Comparison of ENCODE assay signal across 1 cellular context in the genomic region with DNA sequence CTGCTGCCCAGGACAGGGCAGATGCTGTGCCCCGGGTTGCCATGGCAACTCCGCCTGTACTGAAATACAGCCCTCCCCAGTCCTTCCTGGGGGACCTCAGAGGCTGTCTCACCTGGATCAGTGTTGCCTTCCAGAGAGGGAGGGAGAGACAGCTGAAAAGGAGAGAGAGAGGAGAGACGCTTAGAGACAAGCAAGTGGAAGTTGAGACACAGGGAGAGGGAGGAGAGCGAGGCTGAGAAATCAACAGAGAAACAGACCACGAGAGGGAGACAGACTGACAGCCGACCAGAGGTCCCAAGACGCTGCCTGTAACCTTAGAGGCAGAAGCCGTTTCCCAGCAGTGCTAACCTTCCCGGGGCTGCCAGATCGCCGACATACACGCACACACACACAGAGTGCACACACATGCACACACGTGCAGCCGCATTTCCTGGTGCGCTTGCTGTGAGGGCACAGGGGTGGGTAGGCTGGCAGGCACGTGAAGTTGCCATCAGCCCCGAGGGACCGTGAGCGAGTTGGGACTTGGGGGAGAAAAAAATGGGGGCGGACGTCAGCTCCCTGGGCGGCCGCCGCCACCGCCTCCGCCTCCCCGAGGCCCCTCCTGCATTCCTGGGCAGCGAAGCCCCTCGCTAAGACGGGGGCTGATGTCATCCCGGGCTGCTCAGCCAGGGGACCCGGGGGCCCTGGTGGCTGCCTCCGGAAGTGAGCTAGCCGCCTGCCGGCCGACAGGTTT.
TF ChIP-seq lines count a peak whose summit lies in the region.

No MANE protein-coding gene starts in this region.

TF ChIP-seq in HEK293, 187 proteins besides CTCF, POLR2A, EP300 and RAD21 (continued from another document and continues in another):
- TF ChIP-seq, protein P1, sequence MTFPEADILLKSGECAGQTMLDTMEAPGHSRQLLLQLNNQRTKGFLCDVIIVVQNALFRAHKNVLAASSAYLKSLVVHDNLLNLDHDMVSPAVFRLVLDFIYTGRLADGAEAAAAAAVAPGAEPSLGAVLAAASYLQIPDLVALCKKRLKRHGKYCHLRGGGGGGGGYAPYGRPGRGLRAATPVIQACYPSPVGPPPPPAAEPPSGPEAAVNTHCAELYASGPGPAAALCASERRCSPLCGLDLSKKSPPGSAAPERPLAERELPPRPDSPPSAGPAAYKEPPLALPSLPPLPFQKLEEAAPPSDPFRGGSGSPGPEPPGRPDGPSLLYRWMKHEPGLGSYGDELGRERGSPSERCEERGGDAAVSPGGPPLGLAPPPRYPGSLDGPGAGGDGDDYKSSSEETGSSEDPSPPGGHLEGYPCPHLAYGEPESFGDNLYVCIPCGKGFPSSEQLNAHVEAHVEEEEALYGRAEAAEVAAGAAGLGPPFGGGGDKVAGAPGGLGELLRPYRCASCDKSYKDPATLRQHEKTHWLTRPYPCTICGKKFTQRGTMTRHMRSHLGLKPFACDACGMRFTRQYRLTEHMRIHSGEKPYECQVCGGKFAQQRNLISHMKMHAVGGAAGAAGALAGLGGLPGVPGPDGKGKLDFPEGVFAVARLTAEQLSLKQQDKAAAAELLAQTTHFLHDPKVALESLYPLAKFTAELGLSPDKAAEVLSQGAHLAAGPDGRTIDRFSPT (tag by site-specific recombination; IDR thresholded peaks at IDR 0.05) = peak; percentile 93
- TF ChIP-seq OVOL3 (tag by site-specific recombination; IDR thresholded peaks at IDR 0.05) = no peak
- TF ChIP-seq ZNF366 (tag by site-specific recombination; conservative IDR thresholded peaks at IDR 0.05) = peak; percentile 84
- TF ChIP-seq ZNF561 (tag by site-specific recombination; IDR thresholded peaks at IDR 0.05; ENCODE audit: borderline replicate concordance) = no peak
- TF ChIP-seq ZNF530 (tag by site-specific recombination; IDR thresholded peaks at IDR 0.05; ENCODE audit: low read depth) = no peak
- TF ChIP-seq, protein P2, sequence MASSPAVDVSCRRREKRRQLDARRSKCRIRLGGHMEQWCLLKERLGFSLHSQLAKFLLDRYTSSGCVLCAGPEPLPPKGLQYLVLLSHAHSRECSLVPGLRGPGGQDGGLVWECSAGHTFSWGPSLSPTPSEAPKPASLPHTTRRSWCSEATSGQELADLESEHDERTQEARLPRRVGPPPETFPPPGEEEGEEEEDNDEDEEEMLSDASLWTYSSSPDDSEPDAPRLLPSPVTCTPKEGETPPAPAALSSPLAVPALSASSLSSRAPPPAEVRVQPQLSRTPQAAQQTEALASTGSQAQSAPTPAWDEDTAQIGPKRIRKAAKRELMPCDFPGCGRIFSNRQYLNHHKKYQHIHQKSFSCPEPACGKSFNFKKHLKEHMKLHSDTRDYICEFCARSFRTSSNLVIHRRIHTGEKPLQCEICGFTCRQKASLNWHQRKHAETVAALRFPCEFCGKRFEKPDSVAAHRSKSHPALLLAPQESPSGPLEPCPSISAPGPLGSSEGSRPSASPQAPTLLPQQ (tag by site-specific recombination; IDR thresholded peaks at IDR 0.05) = peak; percentile 79; the same call in 1 of the 2 replicates
- no peak for TF ChIP-seq ZNF701 (tag by site-specific recombination; IDR thresholded peaks at IDR 0.05)
- TF ChIP-seq, protein P3, sequence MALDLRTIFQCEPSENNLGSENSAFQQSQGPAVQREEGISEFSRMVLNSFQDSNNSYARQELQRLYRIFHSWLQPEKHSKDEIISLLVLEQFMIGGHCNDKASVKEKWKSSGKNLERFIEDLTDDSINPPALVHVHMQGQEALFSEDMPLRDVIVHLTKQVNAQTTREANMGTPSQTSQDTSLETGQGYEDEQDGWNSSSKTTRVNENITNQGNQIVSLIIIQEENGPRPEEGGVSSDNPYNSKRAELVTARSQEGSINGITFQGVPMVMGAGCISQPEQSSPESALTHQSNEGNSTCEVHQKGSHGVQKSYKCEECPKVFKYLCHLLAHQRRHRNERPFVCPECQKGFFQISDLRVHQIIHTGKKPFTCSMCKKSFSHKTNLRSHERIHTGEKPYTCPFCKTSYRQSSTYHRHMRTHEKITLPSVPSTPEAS (tag by site-specific recombination; IDR thresholded peaks at IDR 0.05) = peak; percentile 99
- peak; percentile 75 for TF ChIP-seq SP3 (tag by site-specific recombination; IDR thresholded peaks at IDR 0.05)
- no peak for TF ChIP-seq ZNF292 (tag by site-specific recombination; IDR thresholded peaks at IDR 0.05; ENCODE audit: borderline replicate concordance, low read depth)
- TF ChIP-seq, protein P4, sequence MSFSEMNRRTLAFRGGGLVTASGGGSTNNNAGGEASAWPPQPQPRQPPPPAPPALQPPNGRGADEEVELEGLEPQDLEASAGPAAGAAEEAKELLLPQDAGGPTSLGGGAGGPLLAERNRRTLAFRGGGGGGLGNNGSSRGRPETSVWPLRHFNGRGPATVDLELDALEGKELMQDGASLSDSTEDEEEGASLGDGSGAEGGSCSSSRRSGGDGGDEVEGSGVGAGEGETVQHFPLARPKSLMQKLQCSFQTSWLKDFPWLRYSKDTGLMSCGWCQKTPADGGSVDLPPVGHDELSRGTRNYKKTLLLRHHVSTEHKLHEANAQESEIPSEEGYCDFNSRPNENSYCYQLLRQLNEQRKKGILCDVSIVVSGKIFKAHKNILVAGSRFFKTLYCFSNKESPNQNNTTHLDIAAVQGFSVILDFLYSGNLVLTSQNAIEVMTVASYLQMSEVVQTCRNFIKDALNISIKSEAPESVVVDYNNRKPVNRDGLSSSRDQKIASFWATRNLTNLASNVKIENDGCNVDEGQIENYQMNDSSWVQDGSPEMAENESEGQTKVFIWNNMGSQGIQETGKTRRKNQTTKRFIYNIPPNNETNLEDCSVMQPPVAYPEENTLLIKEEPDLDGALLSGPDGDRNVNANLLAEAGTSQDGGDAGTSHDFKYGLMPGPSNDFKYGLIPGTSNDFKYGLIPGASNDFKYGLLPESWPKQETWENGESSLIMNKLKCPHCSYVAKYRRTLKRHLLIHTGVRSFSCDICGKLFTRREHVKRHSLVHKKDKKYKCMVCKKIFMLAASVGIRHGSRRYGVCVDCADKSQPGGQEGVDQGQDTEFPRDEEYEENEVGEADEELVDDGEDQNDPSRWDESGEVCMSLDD (tag by site-specific recombination; IDR thresholded peaks at IDR 0.05) = peak; percentile 55
- no peak for TF ChIP-seq ZBTB7A (tag by site-specific recombination; IDR thresholded peaks at IDR 0.05; ENCODE audit: low read depth)
- TF ChIP-seq ZNF596 (tag by site-specific recombination; IDR thresholded peaks at IDR 0.05) = peak; percentile 86
- TF ChIP-seq ZNF114 (tag by site-specific recombination; IDR thresholded peaks at IDR 0.05) = no peak
- no peak for TF ChIP-seq ZFP3 (tag by site-specific recombination; IDR thresholded peaks at IDR 0.05; ENCODE audit: low read depth)
- TF ChIP-seq ZNF169 (tag by site-specific recombination; IDR thresholded peaks at IDR 0.05) = peak; percentile 75; the same call in 1 of the 2 replicates
- 0 out of 2 replicates have a peak, but pooled peaks have one; percentile 35 for TF ChIP-seq REPIN1 (tag by site-specific recombination; IDR thresholded peaks at IDR 0.05; ENCODE audit: low read depth)
- peak; percentile 67 for TF ChIP-seq ZFP69B (tag by site-specific recombination; IDR thresholded peaks at IDR 0.05)
- TF ChIP-seq ZNF660 (tag by site-specific recombination; IDR thresholded peaks at IDR 0.05) = peak; percentile 38
- peak; percentile 43; the same call in 1 of the 2 replicates for TF ChIP-seq ZNF777 (tag by site-specific recombination; IDR thresholded peaks at IDR 0.05; ENCODE audit: borderline replicate concordance)
- no peak for TF ChIP-seq ZNF248 (tag by site-specific recombination; IDR thresholded peaks at IDR 0.05)
- TF ChIP-seq, protein P5, sequence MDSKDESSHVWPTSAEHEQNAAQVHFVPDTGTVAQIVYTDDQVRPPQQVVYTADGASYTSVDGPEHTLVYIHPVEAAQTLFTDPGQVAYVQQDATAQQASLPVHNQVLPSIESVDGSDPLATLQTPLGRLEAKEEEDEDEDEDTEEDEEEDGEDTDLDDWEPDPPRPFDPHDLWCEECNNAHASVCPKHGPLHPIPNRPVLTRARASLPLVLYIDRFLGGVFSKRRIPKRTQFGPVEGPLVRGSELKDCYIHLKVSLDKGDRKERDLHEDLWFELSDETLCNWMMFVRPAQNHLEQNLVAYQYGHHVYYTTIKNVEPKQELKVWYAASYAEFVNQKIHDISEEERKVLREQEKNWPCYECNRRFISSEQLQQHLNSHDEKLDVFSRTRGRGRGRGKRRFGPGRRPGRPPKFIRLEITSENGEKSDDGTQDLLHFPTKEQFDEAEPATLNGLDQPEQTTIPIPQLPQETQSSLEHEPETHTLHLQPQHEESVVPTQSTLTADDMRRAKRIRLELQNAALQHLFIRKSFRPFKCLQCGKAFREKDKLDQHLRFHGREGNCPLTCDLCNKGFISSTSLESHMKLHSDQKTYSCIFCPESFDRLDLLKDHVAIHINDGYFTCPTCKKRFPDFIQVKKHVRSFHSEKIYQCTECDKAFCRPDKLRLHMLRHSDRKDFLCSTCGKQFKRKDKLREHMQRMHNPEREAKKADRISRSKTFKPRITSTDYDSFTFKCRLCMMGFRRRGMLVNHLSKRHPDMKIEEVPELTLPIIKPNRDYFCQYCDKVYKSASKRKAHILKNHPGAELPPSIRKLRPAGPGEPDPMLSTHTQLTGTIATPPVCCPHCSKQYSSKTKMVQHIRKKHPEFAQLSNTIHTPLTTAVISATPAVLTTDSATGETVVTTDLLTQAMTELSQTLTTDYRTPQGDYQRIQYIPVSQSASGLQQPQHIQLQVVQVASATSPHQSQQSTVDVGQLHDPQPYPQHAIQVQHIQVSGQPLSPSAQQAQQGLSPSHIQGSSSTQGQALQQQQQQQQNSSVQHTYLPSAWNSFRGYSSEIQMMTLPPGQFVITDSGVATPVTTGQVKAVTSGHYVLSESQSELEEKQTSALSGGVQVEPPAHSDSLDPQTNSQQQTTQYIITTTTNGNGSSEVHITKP (tag by site-specific recombination; IDR thresholded peaks at IDR 0.05) = peak; percentile 59
- peak; percentile 94 for TF ChIP-seq TRIM28 (IDR thresholded peaks at IDR 0.05; ENCODE audit: borderline replicate concordance, low read length)
- peak; percentile 42; the same call in 1 of the 2 replicates for TF ChIP-seq ZNF792 (tag by site-specific recombination; IDR thresholded peaks at IDR 0.05)
- peak; percentile 88 for TF ChIP-seq EGR2 (tag by site-specific recombination; IDR thresholded peaks at IDR 0.05; ENCODE audit: low read depth)
- TF ChIP-seq ZNF19 (tag by site-specific recombination; IDR thresholded peaks at IDR 0.05; ENCODE audit: low read depth) = no peak
- TF ChIP-seq, protein P6, sequence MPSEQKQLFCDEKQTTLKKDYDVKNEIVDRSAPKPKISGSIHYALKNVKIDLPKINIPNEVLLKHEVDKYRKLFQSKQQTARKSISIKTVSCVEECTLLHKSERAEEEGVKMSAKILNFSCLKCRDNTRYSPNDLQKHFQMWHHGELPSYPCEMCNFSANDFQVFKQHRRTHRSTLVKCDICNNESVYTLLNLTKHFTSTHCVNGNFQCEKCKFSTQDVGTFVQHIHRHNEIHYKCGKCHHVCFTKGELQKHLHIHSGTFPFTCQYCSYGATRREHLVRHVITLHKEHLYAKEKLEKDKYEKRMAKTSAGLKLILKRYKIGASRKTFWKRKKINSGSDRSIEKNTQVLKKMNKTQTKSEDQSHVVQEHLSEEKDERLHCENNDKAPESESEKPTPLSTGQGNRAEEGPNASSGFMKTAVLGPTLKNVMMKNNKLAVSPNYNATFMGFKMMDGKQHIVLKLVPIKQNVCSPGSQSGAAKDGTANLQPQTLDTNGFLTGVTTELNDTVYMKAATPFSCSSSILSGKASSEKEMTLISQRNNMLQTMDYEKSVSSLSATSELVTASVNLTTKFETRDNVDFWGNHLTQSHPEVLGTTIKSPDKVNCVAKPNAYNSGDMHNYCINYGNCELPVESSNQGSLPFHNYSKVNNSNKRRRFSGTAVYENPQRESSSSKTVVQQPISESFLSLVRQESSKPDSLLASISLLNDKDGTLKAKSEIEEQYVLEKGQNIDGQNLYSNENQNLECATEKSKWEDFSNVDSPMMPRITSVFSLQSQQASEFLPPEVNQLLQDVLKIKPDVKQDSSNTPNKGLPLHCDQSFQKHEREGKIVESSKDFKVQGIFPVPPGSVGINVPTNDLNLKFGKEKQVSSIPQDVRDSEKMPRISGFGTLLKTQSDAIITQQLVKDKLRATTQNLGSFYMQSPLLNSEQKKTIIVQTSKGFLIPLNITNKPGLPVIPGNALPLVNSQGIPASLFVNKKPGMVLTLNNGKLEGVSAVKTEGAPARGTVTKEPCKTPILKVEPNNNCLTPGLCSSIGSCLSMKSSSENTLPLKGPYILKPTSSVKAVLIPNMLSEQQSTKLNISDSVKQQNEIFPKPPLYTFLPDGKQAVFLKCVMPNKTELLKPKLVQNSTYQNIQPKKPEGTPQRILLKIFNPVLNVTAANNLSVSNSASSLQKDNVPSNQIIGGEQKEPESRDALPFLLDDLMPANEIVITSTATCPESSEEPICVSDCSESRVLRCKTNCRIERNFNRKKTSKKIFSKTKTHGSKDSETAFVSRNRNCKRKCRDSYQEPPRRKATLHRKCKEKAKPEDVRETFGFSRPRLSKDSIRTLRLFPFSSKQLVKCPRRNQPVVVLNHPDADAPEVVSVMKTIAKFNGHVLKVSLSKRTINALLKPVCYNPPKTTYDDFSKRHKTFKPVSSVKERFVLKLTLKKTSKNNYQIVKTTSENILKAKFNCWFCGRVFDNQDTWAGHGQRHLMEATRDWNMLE (tag by site-specific recombination; conservative IDR thresholded peaks at IDR 0.05; ENCODE audit: low read depth) = peak; percentile 25; the same call in 1 of the 2 replicates
- TF ChIP-seq, protein P7, sequence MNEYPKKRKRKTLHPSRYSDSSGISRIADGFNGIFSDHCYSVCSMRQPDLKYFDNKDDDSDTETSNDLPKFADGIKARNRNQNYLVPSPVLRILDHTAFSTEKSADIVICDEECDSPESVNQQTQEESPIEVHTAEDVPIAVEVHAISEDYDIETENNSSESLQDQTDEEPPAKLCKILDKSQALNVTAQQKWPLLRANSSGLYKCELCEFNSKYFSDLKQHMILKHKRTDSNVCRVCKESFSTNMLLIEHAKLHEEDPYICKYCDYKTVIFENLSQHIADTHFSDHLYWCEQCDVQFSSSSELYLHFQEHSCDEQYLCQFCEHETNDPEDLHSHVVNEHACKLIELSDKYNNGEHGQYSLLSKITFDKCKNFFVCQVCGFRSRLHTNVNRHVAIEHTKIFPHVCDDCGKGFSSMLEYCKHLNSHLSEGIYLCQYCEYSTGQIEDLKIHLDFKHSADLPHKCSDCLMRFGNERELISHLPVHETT (tag by site-specific recombination; IDR thresholded peaks at IDR 0.05) = peak; percentile 49; the same call in 1 of the 2 replicates
- TF ChIP-seq, protein P8, sequence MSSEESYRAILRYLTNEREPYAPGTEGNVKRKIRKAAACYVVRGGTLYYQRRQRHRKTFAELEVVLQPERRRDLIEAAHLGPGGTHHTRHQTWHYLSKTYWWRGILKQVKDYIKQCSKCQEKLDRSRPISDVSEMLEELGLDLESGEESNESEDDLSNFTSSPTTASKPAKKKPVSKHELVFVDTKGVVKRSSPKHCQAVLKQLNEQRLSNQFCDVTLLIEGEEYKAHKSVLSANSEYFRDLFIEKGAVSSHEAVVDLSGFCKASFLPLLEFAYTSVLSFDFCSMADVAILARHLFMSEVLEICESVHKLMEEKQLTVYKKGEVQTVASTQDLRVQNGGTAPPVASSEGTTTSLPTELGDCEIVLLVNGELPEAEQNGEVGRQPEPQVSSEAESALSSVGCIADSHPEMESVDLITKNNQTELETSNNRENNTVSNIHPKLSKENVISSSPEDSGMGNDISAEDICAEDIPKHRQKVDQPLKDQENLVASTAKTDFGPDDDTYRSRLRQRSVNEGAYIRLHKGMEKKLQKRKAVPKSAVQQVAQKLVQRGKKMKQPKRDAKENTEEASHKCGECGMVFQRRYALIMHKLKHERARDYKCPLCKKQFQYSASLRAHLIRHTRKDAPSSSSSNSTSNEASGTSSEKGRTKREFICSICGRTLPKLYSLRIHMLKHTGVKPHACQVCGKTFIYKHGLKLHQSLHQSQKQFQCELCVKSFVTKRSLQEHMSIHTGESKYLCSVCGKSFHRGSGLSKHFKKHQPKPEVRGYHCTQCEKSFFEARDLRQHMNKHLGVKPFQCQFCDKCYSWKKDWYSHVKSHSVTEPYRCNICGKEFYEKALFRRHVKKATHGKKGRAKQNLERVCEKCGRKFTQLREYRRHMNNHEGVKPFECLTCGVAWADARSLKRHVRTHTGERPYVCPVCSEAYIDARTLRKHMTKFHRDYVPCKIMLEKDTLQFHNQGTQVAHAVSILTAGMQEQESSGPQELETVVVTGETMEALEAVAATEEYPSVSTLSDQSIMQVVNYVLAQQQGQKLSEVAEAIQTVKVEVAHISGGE (tag by site-specific recombination; conservative IDR thresholded peaks at IDR 0.05; ENCODE audit: low read depth) = peak; percentile 71
